In the genomic region with DNA sequence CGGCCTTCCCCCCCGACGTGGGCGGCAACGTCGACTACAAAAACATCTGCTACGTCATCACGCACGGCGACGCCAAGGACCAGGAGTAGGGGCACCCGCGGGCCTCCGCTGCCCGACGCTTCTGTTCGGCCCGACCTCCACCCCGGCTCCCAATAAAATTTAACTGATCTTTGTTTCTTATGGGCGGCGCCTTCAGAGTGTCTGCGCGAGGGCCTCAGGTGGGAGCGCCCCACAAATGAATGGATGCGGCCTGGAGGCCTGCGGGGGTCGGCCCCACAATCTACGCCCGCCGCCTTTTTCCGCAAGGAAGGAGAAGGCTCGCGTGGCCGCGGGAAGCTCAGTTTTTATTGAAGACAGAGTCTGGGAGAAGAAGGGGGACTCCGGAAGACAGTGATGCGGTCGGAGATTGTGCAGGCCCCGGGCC, we compare ENCODE assay signal across 1 cellular context.
TF ChIP-seq lines count a peak whose summit lies in the region.

No MANE protein-coding gene starts in this region.

TF ChIP-seq in K562, 482 proteins besides CTCF, POLR2A, EP300 and RAD21 (continued from another document and continues in another):
- TF ChIP-seq CXXC5 (CRISPR knock-in tag; IDR thresholded peaks at IDR 0.05) (peak; percentile 65), GTF2E2 (tag; IDR thresholded peaks at IDR 0.05) (peak; percentile 94; the same call in 1 of the 2 replicates), STAT5B (CRISPR knock-in tag; IDR thresholded peaks at IDR 0.05) (no peak), NR1H2 (CRISPR knock-in tag; IDR thresholded peaks at IDR 0.05) (0 out of 2 replicates have a peak, but pooled peaks have one; percentile 6), ZBED1 (IDR thresholded peaks at IDR 0.05) (0 out of 2 replicates have a peak, but pooled peaks have one; percentile 31), ETV1 (tag; conservative IDR thresholded peaks at IDR 0.05; ENCODE audit: low read depth) (peak; percentile 86), MAFK (IDR thresholded peaks at IDR 0.05; ENCODE audit: low read length) (no peak), DMBX1 (CRISPR knock-in tag; IDR thresholded peaks at IDR 0.05; ENCODE audit: borderline replicate concordance) (peak; percentile 62), RB1 (IDR thresholded peaks at IDR 0.05; ENCODE audit: low read depth) (0 out of 2 replicates have a peak, but pooled peaks have one; percentile 19), ETV5 (CRISPR knock-in tag; IDR thresholded peaks at IDR 0.05; ENCODE audit: low read depth) (peak; percentile 87), JUND (IDR thresholded peaks at IDR 0.05; ENCODE audit: borderline replicate concordance, low read depth, low read length) (0 out of 2 replicates have a peak, but pooled peaks have one; percentile 3), JUND (tag; IDR thresholded peaks at IDR 0.05; ENCODE audit: borderline replicate concordance, low read depth, low read length) (no peak), POLR2G (IDR thresholded peaks at IDR 0.05; ENCODE audit: low read depth, low read length) (peak; percentile 88), KLF16 (IDR thresholded peaks at IDR 0.05) (no peak), TGIF2 (CRISPR knock-in tag; IDR thresholded peaks at IDR 0.05) (no peak), HNRNPLL (IDR thresholded peaks at IDR 0.05; ENCODE audit: low read depth, low read length, poor library complexity, severe bottlenecking) (peak; percentile 27), TAF9B (IDR thresholded peaks at IDR 0.05; ENCODE audit: partially characterized antibody) (no peak), SNIP1 (IDR thresholded peaks at IDR 0.05; ENCODE audit: low read depth) (no peak), DPF2 (IDR thresholded peaks at IDR 0.05) (peak; percentile 50; the same call in 1 of the 2 replicates), SIN3A (IDR thresholded peaks at IDR 0.05; ENCODE audit: borderline replicate concordance in 2 of 2, control insufficient read depth in 1 of 2, low read depth in 2 of 2, low read length in 2 of 2) (peak in 1 of 2 experiments; percentile 5; a peak in 1 of 4 replicates), NR3C1 (CRISPR knock-in tag; IDR thresholded peaks at IDR 0.05) (no peak), ZNF263 (CRISPR knock-in tag; IDR thresholded peaks at IDR 0.05; ENCODE audit: borderline replicate concordance) (no peak), ATF1 (CRISPR knock-in tag; IDR thresholded peaks at IDR 0.05) (peak; percentile 60; the same call in 1 of the 2 replicates), ATF1 (tag; IDR thresholded peaks at IDR 0.05) (peak; percentile 96), SIN3B (IDR thresholded peaks at IDR 0.05; ENCODE audit: low read depth) (no peak), SREBF2 (CRISPR knock-in tag; IDR thresholded peaks at IDR 0.05) (no peak), FUS (optimal IDR thresholded peaks at IDR 0.05; ENCODE audit: low read depth, low read length) (no peak), POU5F1 (IDR thresholded peaks at IDR 0.05; ENCODE audit: borderline replicate concordance, low read depth, low read length, partially characterized antibody) (no peak), ZNF175 (CRISPR knock-in tag; IDR thresholded peaks at IDR 0.05; ENCODE audit: low read depth) (peak; percentile 67; the same call in 1 of the 2 replicates), SMARCA4 (IDR thresholded peaks at IDR 0.05) (peak; percentile 12), PCBP1 (IDR thresholded peaks at IDR 0.05; ENCODE audit: low read depth, low read length, poor library complexity, severe bottlenecking) (no peak), PHF8 (IDR thresholded peaks at IDR 0.05; ENCODE audit: borderline replicate concordance, low read length) (peak; percentile 72; the same call in 1 of the 2 replicates), FIP1L1 (IDR thresholded peaks at IDR 0.05; ENCODE audit: low read depth, low read length, poor library complexity, severe bottlenecking) (peak; percentile 38), CREB1 (IDR thresholded peaks at IDR 0.05) (peak; percentile 81), CREB1 (CRISPR knock-in tag; IDR thresholded peaks at IDR 0.05) (peak; percentile 82), EGR1 (conservative IDR thresholded peaks at IDR 0.05) (peak; percentile 98), RBFOX2 (IDR thresholded peaks at IDR 0.05; ENCODE audit: low read depth, low read length) (peak; percentile 96), TRIM24 (IDR thresholded peaks at IDR 0.05) (0 out of 4 replicates have a peak, but pooled peaks of 1 of the 2 experiments have one; percentile 35), NR2C2 (CRISPR knock-in tag; IDR thresholded peaks at IDR 0.05) (no peak), NR2C2 (tag; IDR thresholded peaks at IDR 0.05) (peak; percentile 65)
- TF ChIP-seq, protein P1, sequence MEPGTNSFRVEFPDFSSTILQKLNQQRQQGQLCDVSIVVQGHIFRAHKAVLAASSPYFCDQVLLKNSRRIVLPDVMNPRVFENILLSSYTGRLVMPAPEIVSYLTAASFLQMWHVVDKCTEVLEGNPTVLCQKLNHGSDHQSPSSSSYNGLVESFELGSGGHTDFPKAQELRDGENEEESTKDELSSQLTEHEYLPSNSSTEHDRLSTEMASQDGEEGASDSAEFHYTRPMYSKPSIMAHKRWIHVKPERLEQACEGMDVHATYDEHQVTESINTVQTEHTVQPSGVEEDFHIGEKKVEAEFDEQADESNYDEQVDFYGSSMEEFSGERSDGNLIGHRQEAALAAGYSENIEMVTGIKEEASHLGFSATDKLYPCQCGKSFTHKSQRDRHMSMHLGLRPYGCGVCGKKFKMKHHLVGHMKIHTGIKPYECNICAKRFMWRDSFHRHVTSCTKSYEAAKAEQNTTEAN (CRISPR knock-in tag; IDR thresholded peaks at IDR 0.05) = no peak
- TF ChIP-seq, protein P2, sequence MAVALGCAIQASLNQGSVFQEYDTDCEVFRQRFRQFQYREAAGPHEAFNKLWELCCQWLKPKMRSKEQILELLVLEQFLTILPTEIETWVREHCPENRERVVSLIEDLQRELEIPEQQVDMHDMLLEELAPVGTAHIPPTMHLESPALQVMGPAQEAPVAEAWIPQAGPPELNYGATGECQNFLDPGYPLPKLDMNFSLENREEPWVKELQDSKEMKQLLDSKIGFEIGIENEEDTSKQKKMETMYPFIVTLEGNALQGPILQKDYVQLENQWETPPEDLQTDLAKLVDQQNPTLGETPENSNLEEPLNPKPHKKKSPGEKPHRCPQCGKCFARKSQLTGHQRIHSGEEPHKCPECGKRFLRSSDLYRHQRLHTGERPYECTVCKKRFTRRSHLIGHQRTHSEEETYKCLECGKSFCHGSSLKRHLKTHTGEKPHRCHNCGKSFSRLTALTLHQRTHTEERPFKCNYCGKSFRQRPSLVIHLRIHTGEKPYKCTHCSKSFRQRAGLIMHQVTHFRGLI (CRISPR knock-in tag; IDR thresholded peaks at IDR 0.05) = peak; percentile 58; the same call in 1 of the 2 replicates
- TF ChIP-seq, protein P3, sequence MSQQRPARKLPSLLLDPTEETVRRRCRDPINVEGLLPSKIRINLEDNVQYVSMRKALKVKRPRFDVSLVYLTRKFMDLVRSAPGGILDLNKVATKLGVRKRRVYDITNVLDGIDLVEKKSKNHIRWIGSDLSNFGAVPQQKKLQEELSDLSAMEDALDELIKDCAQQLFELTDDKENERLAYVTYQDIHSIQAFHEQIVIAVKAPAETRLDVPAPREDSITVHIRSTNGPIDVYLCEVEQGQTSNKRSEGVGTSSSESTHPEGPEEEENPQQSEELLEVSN (IDR thresholded peaks at IDR 0.05; ENCODE audit: borderline replicate concordance in 1 of 2, extremely low read depth in 1 of 2, insufficient read depth in 1 of 2, insufficient read length in 1 of 2, low read depth in 1 of 2, low read length in 1 of 2, poor library complexity in 1 of 2, severe bottlenecking in 1 of 2) = peak in 1 of 2 experiments; percentile 37
- TF ChIP-seq, protein P4, sequence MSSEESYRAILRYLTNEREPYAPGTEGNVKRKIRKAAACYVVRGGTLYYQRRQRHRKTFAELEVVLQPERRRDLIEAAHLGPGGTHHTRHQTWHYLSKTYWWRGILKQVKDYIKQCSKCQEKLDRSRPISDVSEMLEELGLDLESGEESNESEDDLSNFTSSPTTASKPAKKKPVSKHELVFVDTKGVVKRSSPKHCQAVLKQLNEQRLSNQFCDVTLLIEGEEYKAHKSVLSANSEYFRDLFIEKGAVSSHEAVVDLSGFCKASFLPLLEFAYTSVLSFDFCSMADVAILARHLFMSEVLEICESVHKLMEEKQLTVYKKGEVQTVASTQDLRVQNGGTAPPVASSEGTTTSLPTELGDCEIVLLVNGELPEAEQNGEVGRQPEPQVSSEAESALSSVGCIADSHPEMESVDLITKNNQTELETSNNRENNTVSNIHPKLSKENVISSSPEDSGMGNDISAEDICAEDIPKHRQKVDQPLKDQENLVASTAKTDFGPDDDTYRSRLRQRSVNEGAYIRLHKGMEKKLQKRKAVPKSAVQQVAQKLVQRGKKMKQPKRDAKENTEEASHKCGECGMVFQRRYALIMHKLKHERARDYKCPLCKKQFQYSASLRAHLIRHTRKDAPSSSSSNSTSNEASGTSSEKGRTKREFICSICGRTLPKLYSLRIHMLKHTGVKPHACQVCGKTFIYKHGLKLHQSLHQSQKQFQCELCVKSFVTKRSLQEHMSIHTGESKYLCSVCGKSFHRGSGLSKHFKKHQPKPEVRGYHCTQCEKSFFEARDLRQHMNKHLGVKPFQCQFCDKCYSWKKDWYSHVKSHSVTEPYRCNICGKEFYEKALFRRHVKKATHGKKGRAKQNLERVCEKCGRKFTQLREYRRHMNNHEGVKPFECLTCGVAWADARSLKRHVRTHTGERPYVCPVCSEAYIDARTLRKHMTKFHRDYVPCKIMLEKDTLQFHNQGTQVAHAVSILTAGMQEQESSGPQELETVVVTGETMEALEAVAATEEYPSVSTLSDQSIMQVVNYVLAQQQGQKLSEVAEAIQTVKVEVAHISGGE (CRISPR knock-in tag; IDR thresholded peaks at IDR 0.05) = peak in 1 of 3 experiments; percentile 40; a peak in 2 of 6 replicates
- TF ChIP-seq, protein P5, sequence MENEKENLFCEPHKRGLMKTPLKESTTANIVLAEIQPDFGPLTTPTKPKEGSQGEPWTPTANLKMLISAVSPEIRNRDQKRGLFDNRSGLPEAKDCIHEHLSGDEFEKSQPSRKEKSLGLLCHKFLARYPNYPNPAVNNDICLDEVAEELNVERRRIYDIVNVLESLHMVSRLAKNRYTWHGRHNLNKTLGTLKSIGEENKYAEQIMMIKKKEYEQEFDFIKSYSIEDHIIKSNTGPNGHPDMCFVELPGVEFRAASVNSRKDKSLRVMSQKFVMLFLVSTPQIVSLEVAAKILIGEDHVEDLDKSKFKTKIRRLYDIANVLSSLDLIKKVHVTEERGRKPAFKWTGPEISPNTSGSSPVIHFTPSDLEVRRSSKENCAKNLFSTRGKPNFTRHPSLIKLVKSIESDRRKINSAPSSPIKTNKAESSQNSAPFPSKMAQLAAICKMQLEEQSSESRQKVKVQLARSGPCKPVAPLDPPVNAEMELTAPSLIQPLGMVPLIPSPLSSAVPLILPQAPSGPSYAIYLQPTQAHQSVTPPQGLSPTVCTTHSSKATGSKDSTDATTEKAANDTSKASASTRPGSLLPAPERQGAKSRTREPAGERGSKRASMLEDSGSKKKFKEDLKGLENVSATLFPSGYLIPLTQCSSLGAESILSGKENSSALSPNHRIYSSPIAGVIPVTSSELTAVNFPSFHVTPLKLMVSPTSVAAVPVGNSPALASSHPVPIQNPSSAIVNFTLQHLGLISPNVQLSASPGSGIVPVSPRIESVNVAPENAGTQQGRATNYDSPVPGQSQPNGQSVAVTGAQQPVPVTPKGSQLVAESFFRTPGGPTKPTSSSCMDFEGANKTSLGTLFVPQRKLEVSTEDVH (IDR thresholded peaks at IDR 0.05; ENCODE audit: low read depth, partially characterized antibody) = peak; percentile 31
- TF ChIP-seq, protein P6, sequence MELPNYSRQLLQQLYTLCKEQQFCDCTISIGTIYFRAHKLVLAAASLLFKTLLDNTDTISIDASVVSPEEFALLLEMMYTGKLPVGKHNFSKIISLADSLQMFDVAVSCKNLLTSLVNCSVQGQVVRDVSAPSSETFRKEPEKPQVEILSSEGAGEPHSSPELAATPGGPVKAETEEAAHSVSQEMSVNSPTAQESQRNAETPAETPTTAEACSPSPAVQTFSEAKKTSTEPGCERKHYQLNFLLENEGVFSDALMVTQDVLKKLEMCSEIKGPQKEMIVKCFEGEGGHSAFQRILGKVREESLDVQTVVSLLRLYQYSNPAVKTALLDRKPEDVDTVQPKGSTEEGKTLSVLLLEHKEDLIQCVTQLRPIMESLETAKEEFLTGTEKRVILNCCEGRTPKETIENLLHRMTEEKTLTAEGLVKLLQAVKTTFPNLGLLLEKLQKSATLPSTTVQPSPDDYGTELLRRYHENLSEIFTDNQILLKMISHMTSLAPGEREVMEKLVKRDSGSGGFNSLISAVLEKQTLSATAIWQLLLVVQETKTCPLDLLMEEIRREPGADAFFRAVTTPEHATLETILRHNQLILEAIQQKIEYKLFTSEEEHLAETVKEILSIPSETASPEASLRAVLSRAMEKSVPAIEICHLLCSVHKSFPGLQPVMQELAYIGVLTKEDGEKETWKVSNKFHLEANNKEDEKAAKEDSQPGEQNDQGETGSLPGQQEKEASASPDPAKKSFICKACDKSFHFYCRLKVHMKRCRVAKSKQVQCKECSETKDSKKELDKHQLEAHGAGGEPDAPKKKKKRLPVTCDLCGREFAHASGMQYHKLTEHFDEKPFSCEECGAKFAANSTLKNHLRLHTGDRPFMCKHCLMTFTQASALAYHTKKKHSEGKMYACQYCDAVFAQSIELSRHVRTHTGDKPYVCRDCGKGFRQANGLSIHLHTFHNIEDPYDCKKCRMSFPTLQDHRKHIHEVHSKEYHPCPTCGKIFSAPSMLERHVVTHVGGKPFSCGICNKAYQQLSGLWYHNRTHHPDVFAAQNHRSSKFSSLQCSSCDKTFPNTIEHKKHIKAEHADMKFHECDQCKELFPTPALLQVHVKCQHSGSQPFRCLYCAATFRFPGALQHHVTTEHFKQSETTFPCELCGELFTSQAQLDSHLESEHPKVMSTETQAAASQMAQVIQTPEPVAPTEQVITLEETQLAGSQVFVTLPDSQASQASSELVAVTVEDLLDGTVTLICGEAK (IDR thresholded peaks at IDR 0.05) = peak; percentile 74
- TF ChIP-seq, protein P6 (CRISPR knock-in tag; IDR thresholded peaks at IDR 0.05) = no peak
